ENCODE assay signal across 15 cellular contexts in genomic region chr5:78610163-78610583, GRCh38. TPM values are rescaled to one million over a fixed set of nuclear protein-coding genes. Genes with fewer than 3 reads are reported as not detected.
DNase-seq lines count a peak whose midpoint lies in the region; ATAC-seq, FAIRE-seq and TF ChIP-seq lines count a peak whose summit lies in the region.
"Had no signal": no experiment of that assay in that cellular context is flagged by ENCODE, and none has a peak within 500 bp of the region (broad histone marks: within the 10 kb centered on the region; RNA-seq: fewer than 3 reads in every experiment).

No MANE protein-coding gene starts in this region.

- FAIRE-seq in frontal cortex (lab: Jason Lieb, UNC) (no peak), small intestine (lab: Jason Lieb, UNC) (no peak)

- WGBS in IMR-90 (ENCODE audit: extremely low coverage in 2 of 2, insufficient read length in 1 of 2), 2 experiments = 89% methylated on average over 4 of the region's 7 CpGs; no CpG with 5 or more reads in 1 of the 2 experiments
- 81 to 93% (median 84%) methylated on average over 7 of the region's 7 CpGs for WGBS in small intestine, 3 donors

- peak overlapping the region; percentile 73 for H3K4ac ChIP-seq in IMR-90 (ENCODE audit: low read depth, low read length)

- H3K9ac ChIP-seq in IMR-90 (ENCODE audit: low read depth, low read length) = no peak overlapping the region

- H3K9me1 ChIP-seq in IMR-90 (ENCODE audit: insufficient read depth, low read length) = peaks cover 19% of the 10 kb centered on the region

- peak overlapping the region; percentile 64 for H3K14ac ChIP-seq in IMR-90 (replicated peaks; ENCODE audit: low read depth, low read length)

- dilution Hi-C loops in IMR-90 (cut with HindIII; ENCODE audit: low sequenced_read_pairs, unreplicated experiment) = no loop called here

- H3K36me3 Mint-ChIP-seq in nephron (ENCODE audit: low read depth) = peaks cover 35% of the 10 kb centered on the region
- peaks cover 1% of the 10 kb centered on the region for H3K36me3 Mint-ChIP-seq in mesothelial cell of epicardium

- peak overlapping the region; percentile 66 for H2AFZ ChIP-seq in IMR-90 (replicated peaks; ENCODE audit: low read length, poor library complexity)
- H2AFZ ChIP-seq: hepatocyte had no signal

- H3K4me1 Mint-ChIP-seq in nephron = peaks cover 60% of the 10 kb centered on the region
- H3K4me1 Mint-ChIP-seq in mesothelial cell of epicardium = peaks cover 41% of the 10 kb centered on the region
- H3K4me1 Mint-ChIP-seq: activated CD4-positive, alpha-beta T cell treated with anti-CD3 and anti-CD28 coated beads, Interleukin-2, amount 10 ng/mL, durations not matched to agents 24 days and 14 days; B cell had no signal

- H4K20me1 ChIP-seq in IMR-90 (ENCODE audit: insufficient read depth, low read length) = peaks cover 16% of the 10 kb centered on the region; the same call in 1 of the 2 replicates

- peaks cover 28 to 61% of the 10 kb centered on the region in 2 experiments for H3K79me1 ChIP-seq in IMR-90 (ENCODE audit: low read depth in 1 of 2, low read length in 2 of 2)

- in situ Hi-C loops in IMR-90 (cut with MboI; ENCODE audit: low sequenced_read_pairs) = no loop called here

- peak overlapping the region; percentile 43 for H2BK5ac ChIP-seq in IMR-90 (ENCODE audit: low read depth, low read length, poor library complexity, severe bottlenecking)

- CTCF ChIA-PET in AG04449 (lab: Yijun Ruan, JAX) = interaction anchor here (0.7 to 2.0 kb wide), 6 partner anchors 10 to 355 kb away, joined by 3 to 11 read pairs (median 3); no protein-coding TSS in a partner anchor
- CTCF ChIA-PET in IMR-90 (lab: Yijun Ruan, JAX) = interaction anchor here (1.0 kb wide), 1 partner anchor 289 kb away, joined by 4 read pairs; no protein-coding TSS in a partner anchor

- peak overlapping the region; percentile 91 for H2AK5ac ChIP-seq in IMR-90 (ENCODE audit: low read depth, low read length)

- TF ChIP-seq CTCF in AG04449 (IDR thresholded peaks at IDR 0.05; ENCODE audit: insufficient read depth, low read length, missing control alignments) (peak; percentile 0), IMR-90 (conservative IDR thresholded peaks at IDR 0.05; ENCODE audit: low read depth, low read length) (no peak), fibroblast of mammary gland (conservative IDR thresholded peaks at IDR 0.05; ENCODE audit: control insufficient read depth, insufficient read depth, low read depth, low read length) (peak; percentile 34), nephron (IDR thresholded peaks at IDR 0.05; ENCODE audit: unreplicated experiment in 3 of 3) (no peak), mesothelial cell of epicardium (IDR thresholded peaks at IDR 0.05; ENCODE audit: unreplicated experiment) (no peak)

- H3K27me3 ChIP-seq in IMR-90 (ENCODE audit: control insufficient read depth, insufficient read depth, low read length) (no peaks in the 10 kb centered on the region), small intestine (ENCODE audit: control insufficient read depth in 2 of 2, insufficient read depth in 2 of 2, low read length in 2 of 2) (no peaks in the 10 kb centered on the region)
- H3K27me3 ChIP-seq: hepatocyte, tibial nerve had no signal

- peak overlapping the region; percentile 13 to 61; a peak in 3 of 4 replicates for H4K8ac ChIP-seq in IMR-90 (ENCODE audit: low read depth in 2 of 2, low read length in 2 of 2)

- peak overlapping the region; percentile 17; the same call in 1 of the 3 replicates for H2BK15ac ChIP-seq in IMR-90 (ENCODE audit: low read depth, low read length)

- peak overlapping the region; percentile 76 for H2BK20ac ChIP-seq in IMR-90 (ENCODE audit: low read depth, low read length)

- H4K5ac ChIP-seq in IMR-90 (ENCODE audit: low read depth, low read length) = no peak overlapping the region

- POLR2A ChIA-PET in AG04449 (lab: Yijun Ruan, JAX) = interaction anchor here (0.9 kb wide), 1 partner anchor 37 kb away, joined by 3 read pairs; no protein-coding TSS in a partner anchor
- POLR2A ChIA-PET in IMR-90 (lab: Charles Lee; ENCODE audit: unreplicated experiment) = interaction anchor here (1.0 kb wide), 1 partner anchor 30 kb away, joined by 7 read pairs; no protein-coding TSS in a partner anchor

- H3K27me3 Mint-ChIP-seq in nephron (ENCODE audit: low read depth) (peaks cover 3% of the 10 kb centered on the region), mesothelial cell of epicardium (ENCODE audit: low read depth) (no peaks in the 10 kb centered on the region)
- H3K27me3 Mint-ChIP-seq: B cell; dendritic cell treated with granulocyte-macrophage colony-stimulating factor and Interleukin-4, amounts not matched to agents 40 ng/mL and 50 ng/mL, for 4 days had no signal

- TF ChIP-seq RAD21 in IMR-90 (IDR thresholded peaks at IDR 0.05; ENCODE audit: low read length) = no peak

- H3K56ac ChIP-seq in IMR-90 (ENCODE audit: extremely low read depth, insufficient read depth, low read length) = no peak overlapping the region; the same call in 1 of the 2 replicates

- no TSS peak for BruUV-seq in IMR-90 (replicated peaks; lab: Mats Ljungman, UMichigan)

- H3K4me1 ChIP-seq in IMR-90 (ENCODE audit: control insufficient read depth, insufficient read depth, low read length) = peaks cover 21% of the 10 kb centered on the region
- H3K4me1 ChIP-seq in small intestine (ENCODE audit: control insufficient read depth in 2 of 2, insufficient read depth in 1 of 2, low read depth in 1 of 2, low read length in 1 of 2) = peaks cover 2 to 5% of the 10 kb centered on the region in 2 donors

- DNase-seq in AG04449 (ENCODE audit: low read depth, low spot score) (no peak), IMR-90 (peak; percentile 67), fibroblast of mammary gland (ENCODE audit: low read depth) (peak; percentile 94), frontal cortex (ENCODE audit: low spot score in 2 of 2) (no peak), NCI-H2196 treated with DMSO at 0.1 percent for 48 hours (lab: John Stamatoyannopoulos, UW; ENCODE audit: unreplicated experiment) (no peak), small intestine (no peak), mesothelial cell of epicardium (ENCODE audit: low spot score in 2 of 2, unreplicated experiment in 2 of 2) (no peak)
- DNase-seq: activated CD4-positive, alpha-beta T cell treated with anti-CD3 and anti-CD28 coated beads, Interleukin-2, amount 10 ng/mL, durations not matched to agents 24 days and 14 days; activated gamma-delta T cell; NCI-H1694 treated with DMSO at 0.1 percent for 48 hours had no signal

- intact Hi-C loops in IMR-90 (cut with micrococcal nuclease) = no loop called here

- H3K9me3 Mint-ChIP-seq in nephron = no peaks in the 10 kb centered on the region
- H3K9me3 Mint-ChIP-seq in mesothelial cell of epicardium = no peaks in the 10 kb centered on the region
- H3K9me3 Mint-ChIP-seq: activated CD4-positive, alpha-beta T cell treated with anti-CD3 and anti-CD28 coated beads, Interleukin-2, amount 10 ng/mL, durations not matched to agents 24 days and 14 days; dendritic cell treated with granulocyte-macrophage colony-stimulating factor and Interleukin-4, amounts not matched to agents 40 ng/mL and 50 ng/mL, for 4 days had no signal

- H3K23ac ChIP-seq in IMR-90 (ENCODE audit: low read depth, low read length) = no peak overlapping the region; the same call in 1 of the 2 replicates

- no peak overlapping the region for H3K4me3 ChIP-seq in AG04449 (ENCODE audit: low read depth, low read length)
- no peak overlapping the region for H3K4me3 ChIP-seq in IMR-90 (ENCODE audit: insufficient read depth, low read depth, low read length)
- no peak overlapping the region for H3K4me3 ChIP-seq in fibroblast of mammary gland (ENCODE audit: control insufficient read depth, low read depth, low read length)
- H3K4me3 ChIP-seq in small intestine (ENCODE audit: low read depth in 1 of 2, low read length in 2 of 2) = no peak overlapping the region
- H3K4me3 ChIP-seq: hepatocyte, tibial nerve had no signal

- peak overlapping the region; percentile 76 for H2BK120ac ChIP-seq in IMR-90 (ENCODE audit: low read depth, low read length)

- H3K9me3 ChIP-seq in IMR-90 (ENCODE audit: control insufficient read depth, insufficient read depth, low read length) (no peaks in the 10 kb centered on the region), small intestine (ENCODE audit: control insufficient read depth, low read depth) (no peaks in the 10 kb centered on the region)
- H3K9me3 ChIP-seq: tibial nerve had no signal

- H3K27ac ChIP-seq in IMR-90 (ENCODE audit: insufficient read depth, low read length) = peak overlapping the region; percentile 48
- peak overlapping the region in 1 of 2 donors; percentile 56 for H3K27ac ChIP-seq in small intestine (ENCODE audit: low read depth in 1 of 2, low read length in 1 of 2)

- peak overlapping the region; percentile 94 to 95 (median 94) for H3K27ac Mint-ChIP-seq in nephron
- H3K27ac Mint-ChIP-seq in mesothelial cell of epicardium = no peak overlapping the region
- H3K27ac Mint-ChIP-seq: activated CD4-positive, alpha-beta T cell treated with anti-CD3 and anti-CD28 coated beads, Interleukin-2, amount 10 ng/mL, durations not matched to agents 24 days and 14 days; B cell; dendritic cell treated with granulocyte-macrophage colony-stimulating factor and Interleukin-4, amounts not matched to agents 40 ng/mL and 50 ng/mL, for 4 days had no signal

- H3K36me3 ChIP-seq in IMR-90 (ENCODE audit: control insufficient read depth, insufficient read depth, low read length) (peaks cover 6% of the 10 kb centered on the region; the same call in 1 of the 2 replicates), small intestine (ENCODE audit: control insufficient read depth in 2 of 2, insufficient read depth in 2 of 2, low read length in 2 of 2) (peaks cover 0 to 2% of the 10 kb centered on the region in 2 donors)
- H3K36me3 ChIP-seq: tibial nerve had no signal

- no peak overlapping the region for H2AK9ac ChIP-seq in IMR-90 (replicated peaks; ENCODE audit: low read depth, low read length, poor library complexity)

- TF ChIP-seq POLR2A in IMR-90 (IDR thresholded peaks at IDR 0.05; ENCODE audit: low read depth, low read length) = no peak

- H4K91ac ChIP-seq in IMR-90 (ENCODE audit: insufficient read depth, low read depth, low read length) = peak overlapping the region; percentile 56

- peak; percentile 36 for ATAC-seq in IMR-90 (ENCODE audit: low read depth)

- peak overlapping the region; percentile 22; the same call in 1 of the 2 replicates for H3K18ac ChIP-seq in IMR-90 (ENCODE audit: low read depth, low read length)

- no peak overlapping the region for H3K4me2 ChIP-seq in IMR-90 (ENCODE audit: low read depth, low read length)
- H3K4me2 ChIP-seq: hepatocyte had no signal

- no peak overlapping the region for H3K4me3 Mint-ChIP-seq in nephron
- no peak overlapping the region for H3K4me3 Mint-ChIP-seq in mesothelial cell of epicardium
- H3K4me3 Mint-ChIP-seq: activated CD4-positive, alpha-beta T cell treated with anti-CD3 and anti-CD28 coated beads, Interleukin-2, amount 10 ng/mL, durations not matched to agents 24 days and 14 days; B cell; dendritic cell treated with granulocyte-macrophage colony-stimulating factor and Interleukin-4, amounts not matched to agents 40 ng/mL and 50 ng/mL, for 4 days had no signal

RNA-seq across cellular contexts. Expression of gene LHFPL2, which starts 38.4 kb away (rescaled TPM):
- total RNA-seq in IMR-90 (2012; rRNA removed) = 11.1 and 11.3 TPM in 2 replicates
- 5.0 and 6.5 TPM in 2 replicates for polyA plus RNA-seq in IMR-90 (2012; rRNA removed)
- 3.8 and 6.1 TPM in 2 replicates for polyA plus RNA-seq in IMR-90 (2012; cell fraction: cytosol; rRNA removed)
- polyA plus RNA-seq in IMR-90 (2012; cell fraction: nucleus; rRNA removed; ENCODE audit: low replicate concordance) = 4.8 and 12.1 TPM in 2 replicates
- total RNA-seq in frontal cortex = 23.2 TPM
- polyA plus RNA-seq in small intestine = 10 to 100 TPM in 2 of 3 donors, 1 to 10 TPM in 1; 8.9 to 15.6 (median 10.5) TPM
- 41.7 to 43.1 TPM (median 42.1 TPM) in 3 replicates for total RNA-seq in mesothelial cell of epicardium

Comparison
In these comparisons a context has a peak if more than half of its experiments do, and no peak if none do; other contexts are left out.
1. DNase-seq: peak in IMR-90 (single experiment) and fibroblast of mammary gland (single experiment); none in AG04449 (single experiment), frontal cortex (0 of 2), NCI-H2196 treated with DMSO at 0.1 percent for 48 hours (single experiment), small intestine (single experiment) and mesothelial cell of epicardium (0 of 2).
2. CTCF ChIP-seq: peak in AG04449 (single experiment) and fibroblast of mammary gland (single experiment); none in IMR-90 (single experiment), nephron (0 of 3) and mesothelial cell of epicardium (single experiment).